ENCODE assay signal across 1 cellular context in the genomic region with DNA sequence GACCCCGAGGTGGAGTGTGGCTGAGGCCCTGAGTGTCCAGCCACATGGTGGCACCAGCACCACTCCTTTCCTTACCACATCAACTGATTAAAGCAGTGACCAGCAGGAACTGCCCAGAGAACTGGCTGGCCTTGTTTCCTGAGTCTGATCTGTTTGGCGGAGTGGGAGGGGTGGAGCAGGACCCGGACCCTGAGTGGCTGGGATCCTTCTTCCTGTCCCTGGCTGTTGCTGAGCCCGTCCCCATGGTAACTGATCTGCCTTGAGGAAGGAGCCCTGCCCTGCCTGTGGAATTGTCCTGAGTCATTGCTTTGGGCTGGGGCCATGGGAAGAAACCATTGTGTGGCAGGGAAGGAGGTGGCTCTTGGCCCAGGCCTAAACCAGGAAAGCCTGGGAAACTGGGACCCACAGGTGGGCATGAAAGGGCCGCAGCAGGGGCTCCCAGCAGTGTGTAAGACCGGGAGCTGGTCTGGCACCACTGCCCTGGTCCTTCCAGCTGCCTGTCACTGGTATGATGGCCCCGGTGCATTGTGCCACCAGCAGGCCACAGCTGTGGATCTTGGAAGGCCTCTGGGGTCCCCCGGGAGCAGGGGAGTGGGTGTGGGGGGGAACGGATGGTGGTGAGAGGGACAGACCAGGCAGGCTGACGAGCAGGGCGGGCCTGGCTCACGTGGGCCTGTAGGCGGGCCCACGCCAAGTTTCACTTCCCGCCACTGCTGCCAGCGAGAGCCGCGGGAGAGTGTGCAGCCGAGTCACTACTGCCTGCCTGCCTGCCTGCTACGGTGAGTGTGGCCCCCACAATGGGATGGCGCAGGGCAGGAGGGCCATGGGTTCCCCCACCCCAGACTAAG.
TF ChIP-seq lines count a peak whose summit lies in the region.

No MANE protein-coding gene starts in this region.

TF ChIP-seq in GM12878, 131 proteins besides CTCF, POLR2A, EP300 and RAD21 (continued from another document and continues in another):
- TF ChIP-seq, protein P1, sequence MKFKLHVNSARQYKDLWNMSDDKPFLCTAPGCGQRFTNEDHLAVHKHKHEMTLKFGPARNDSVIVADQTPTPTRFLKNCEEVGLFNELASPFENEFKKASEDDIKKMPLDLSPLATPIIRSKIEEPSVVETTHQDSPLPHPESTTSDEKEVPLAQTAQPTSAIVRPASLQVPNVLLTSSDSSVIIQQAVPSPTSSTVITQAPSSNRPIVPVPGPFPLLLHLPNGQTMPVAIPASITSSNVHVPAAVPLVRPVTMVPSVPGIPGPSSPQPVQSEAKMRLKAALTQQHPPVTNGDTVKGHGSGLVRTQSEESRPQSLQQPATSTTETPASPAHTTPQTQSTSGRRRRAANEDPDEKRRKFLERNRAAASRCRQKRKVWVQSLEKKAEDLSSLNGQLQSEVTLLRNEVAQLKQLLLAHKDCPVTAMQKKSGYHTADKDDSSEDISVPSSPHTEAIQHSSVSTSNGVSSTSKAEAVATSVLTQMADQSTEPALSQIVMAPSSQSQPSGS (IDR thresholded peaks at IDR 0.05; ENCODE audit: low read length), result no peak
- peak; percentile 95 for TF ChIP-seq MEF2B (IDR thresholded peaks at IDR 0.05; ENCODE audit: partially characterized antibody, poor library complexity, severe bottlenecking)
- TF ChIP-seq EZH2 (IDR thresholded peaks at IDR 0.05; ENCODE audit: borderline replicate concordance, control insufficient read depth, low read depth, low read length), result no peak
- TF ChIP-seq ASH2L (IDR thresholded peaks at IDR 0.05; ENCODE audit: borderline replicate concordance, low read depth), result no peak
- TF ChIP-seq YY1 (IDR thresholded peaks at IDR 0.05; ENCODE audit: low read depth, low read length), result peak; percentile 45; the same call in 1 of the 2 replicates
- peak; percentile 76; the same call in 1 of the 2 replicates for TF ChIP-seq TCF12 (IDR thresholded peaks at IDR 0.05; ENCODE audit: low read depth, low read length)
- no peak for TF ChIP-seq CBX5 (IDR thresholded peaks at IDR 0.05; ENCODE audit: low read depth)
- TF ChIP-seq BCLAF1 (IDR thresholded peaks at IDR 0.05), result no peak
- TF ChIP-seq, protein P2, sequence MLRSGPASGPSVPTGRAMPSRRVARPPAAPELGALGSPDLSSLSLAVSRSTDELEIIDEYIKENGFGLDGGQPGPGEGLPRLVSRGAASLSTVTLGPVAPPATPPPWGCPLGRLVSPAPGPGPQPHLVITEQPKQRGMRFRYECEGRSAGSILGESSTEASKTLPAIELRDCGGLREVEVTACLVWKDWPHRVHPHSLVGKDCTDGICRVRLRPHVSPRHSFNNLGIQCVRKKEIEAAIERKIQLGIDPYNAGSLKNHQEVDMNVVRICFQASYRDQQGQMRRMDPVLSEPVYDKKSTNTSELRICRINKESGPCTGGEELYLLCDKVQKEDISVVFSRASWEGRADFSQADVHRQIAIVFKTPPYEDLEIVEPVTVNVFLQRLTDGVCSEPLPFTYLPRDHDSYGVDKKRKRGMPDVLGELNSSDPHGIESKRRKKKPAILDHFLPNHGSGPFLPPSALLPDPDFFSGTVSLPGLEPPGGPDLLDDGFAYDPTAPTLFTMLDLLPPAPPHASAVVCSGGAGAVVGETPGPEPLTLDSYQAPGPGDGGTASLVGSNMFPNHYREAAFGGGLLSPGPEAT (IDR thresholded peaks at IDR 0.05; ENCODE audit: low read depth), result peak; percentile 56; the same call in 1 of the 2 replicates
- no peak for TF ChIP-seq CUX1 (IDR thresholded peaks at IDR 0.05; ENCODE audit: insufficient replicate concordance, low read depth, low read length)
- TF ChIP-seq ZNF24 (IDR thresholded peaks at IDR 0.05), result 0 out of 2 replicates have a peak, but pooled peaks have one; percentile 9
- TF ChIP-seq SP1 (IDR thresholded peaks at IDR 0.05; ENCODE audit: low read depth, low read length), result peak; percentile 64
- peak; percentile 70 for TF ChIP-seq SMC3 (IDR thresholded peaks at IDR 0.05; ENCODE audit: borderline replicate concordance, low read length)
- TF ChIP-seq ETV6 (conservative IDR thresholded peaks at IDR 0.05 in 1 of 2, IDR thresholded peaks at IDR 0.05 in 1 of 2; ENCODE audit: borderline replicate concordance in 1 of 2, low read depth in 1 of 2), result no peak
- no peak for TF ChIP-seq E4F1 (IDR thresholded peaks at IDR 0.05; ENCODE audit: borderline replicate concordance, partially characterized antibody)
- no peak for TF ChIP-seq ZBTB33 (IDR thresholded peaks at IDR 0.05)
- TF ChIP-seq ZBTB40 (IDR thresholded peaks at IDR 0.05; ENCODE audit: borderline replicate concordance), result no peak
- TF ChIP-seq DPF2 (IDR thresholded peaks at IDR 0.05), result peak; percentile 94
- TF ChIP-seq, protein P3, sequence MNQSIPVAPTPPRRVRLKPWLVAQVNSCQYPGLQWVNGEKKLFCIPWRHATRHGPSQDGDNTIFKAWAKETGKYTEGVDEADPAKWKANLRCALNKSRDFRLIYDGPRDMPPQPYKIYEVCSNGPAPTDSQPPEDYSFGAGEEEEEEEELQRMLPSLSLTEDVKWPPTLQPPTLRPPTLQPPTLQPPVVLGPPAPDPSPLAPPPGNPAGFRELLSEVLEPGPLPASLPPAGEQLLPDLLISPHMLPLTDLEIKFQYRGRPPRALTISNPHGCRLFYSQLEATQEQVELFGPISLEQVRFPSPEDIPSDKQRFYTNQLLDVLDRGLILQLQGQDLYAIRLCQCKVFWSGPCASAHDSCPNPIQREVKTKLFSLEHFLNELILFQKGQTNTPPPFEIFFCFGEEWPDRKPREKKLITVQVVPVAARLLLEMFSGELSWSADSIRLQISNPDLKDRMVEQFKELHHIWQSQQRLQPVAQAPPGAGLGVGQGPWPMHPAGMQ (IDR thresholded peaks at IDR 0.05; ENCODE audit: borderline replicate concordance), result no peak
- no peak for TF ChIP-seq RCOR1 (conservative IDR thresholded peaks at IDR 0.05; ENCODE audit: low read depth, low read length)
- TF ChIP-seq ATF3 (IDR thresholded peaks at IDR 0.05; ENCODE audit: borderline replicate concordance, extremely low read depth, low read depth, low read length), result peak; percentile 43; the same call in 1 of the 2 replicates
- no peak for TF ChIP-seq NR2C2 (IDR thresholded peaks at IDR 0.05; ENCODE audit: borderline replicate concordance, control insufficient read depth, insufficient read length, low read depth)
- peak; percentile 25 for TF ChIP-seq MYC (IDR thresholded peaks at IDR 0.05; ENCODE audit: insufficient read depth, insufficient read length, insufficient replicate concordance, low read length, severe bottlenecking)
- TF ChIP-seq GATAD2B (conservative IDR thresholded peaks at IDR 0.05; ENCODE audit: low read depth), result peak; percentile 68; the same call in 1 of the 2 replicates
- no peak for TF ChIP-seq FOXK2 (IDR thresholded peaks at IDR 0.05)
